8 cellular contexts compared by ENCODE assay signal in the genomic region with DNA sequence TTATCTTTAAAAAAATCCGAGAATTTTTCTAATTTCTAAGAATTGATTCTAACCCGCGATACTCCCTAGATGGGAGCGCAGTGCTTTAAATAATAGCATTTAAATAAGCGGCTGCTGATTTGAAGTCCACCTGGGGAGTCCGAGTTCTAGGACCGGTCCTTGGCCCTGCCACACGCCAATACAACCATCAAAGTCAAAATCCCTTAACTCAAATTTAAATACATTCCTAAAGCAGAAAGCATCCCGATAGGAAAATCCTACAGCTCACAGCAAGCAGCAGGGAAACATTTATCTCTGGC. TPM values are rescaled to one million over a fixed set of nuclear protein-coding genes. Genes with fewer than 3 reads are reported as not detected.
DNase-seq lines count a peak whose midpoint lies in the region; ATAC-seq and TF ChIP-seq lines count a peak whose summit lies in the region.

No MANE protein-coding gene starts in this region.

- WGBS in lower leg skin, 2 donors, result 10% methylated on average over 9 of the region's 9 CpGs

- H3K4me3 ChIP-seq in GM12875 (ENCODE audit: low read depth, low read length), result peak overlapping the region; percentile 34
- peak overlapping the region; percentile 68 to 96 for H3K4me3 ChIP-seq in Panc1 (ENCODE audit: low read depth in 2 of 2, low read length in 2 of 2)
- H3K4me3 ChIP-seq in fibroblast of lung (replicated peaks in 1 of 4; ENCODE audit: control extremely low read depth in 1 of 4, insufficient read depth in 1 of 4, low read depth in 3 of 4, low read length in 4 of 4), result peak overlapping the region; percentile 8 to 94 (median 50)
- H3K4me3 ChIP-seq in retinal pigment epithelial cell (ENCODE audit: low read length), result peak overlapping the region; percentile 60
- H3K4me3 ChIP-seq in lower leg skin (ENCODE audit: low read depth, poor library complexity, severe bottlenecking), result no peak overlapping the region

- no peak for TF ChIP-seq POLR2A in lower leg skin (IDR thresholded peaks at IDR 0.05)

- H3K79me2 ChIP-seq in fibroblast of lung (ENCODE audit: control insufficient read depth, insufficient read depth, low read length), result peaks cover 42% of the 10 kb centered on the region

- H3K27ac ChIP-seq in Panc1 (ENCODE audit: low read length), result peak overlapping the region; percentile 99
- peak overlapping the region; percentile 89 for H3K27ac ChIP-seq in fibroblast of lung (ENCODE audit: insufficient read depth, low read length)

- peaks cover 13% of the 10 kb centered on the region; the same call in 1 of the 2 replicates for H3K36me3 ChIP-seq in Panc1 (ENCODE audit: control insufficient read depth, insufficient read depth, low read length)
- no peaks in the 10 kb centered on the region for H3K36me3 ChIP-seq in fibroblast of lung (ENCODE audit: control insufficient read depth, insufficient read depth, low read length)

- peak overlapping the region; percentile 92 for H3K4me2 ChIP-seq in fibroblast of lung (ENCODE audit: extremely low read depth, insufficient read depth, low read length)

- peak overlapping the region; percentile 58 for H3K9ac ChIP-seq in fibroblast of lung (ENCODE audit: insufficient read depth, low read length)

- POLR2A ChIA-PET in Panc1 (lab: Charles Lee), result interaction anchor here (0.6 to 1.2 kb wide), 13 partner anchors 12 to 91 kb away, joined by 3 to 13 read pairs (median 6); no protein-coding TSS in a partner anchor

- CTCF ChIA-PET in Panc1 (lab: Charles Lee), result interaction anchor here (0.6 to 1.4 kb wide), 9 partner anchors 14 to 1127 kb away, joined by 3 to 20 read pairs (median 3); no protein-coding TSS in a partner anchor

- no peak overlapping the region for H2AFZ ChIP-seq in fibroblast of lung (ENCODE audit: low read length)

- TF ChIP-seq CTCF in GM12875 (IDR thresholded peaks at IDR 0.05; ENCODE audit: borderline replicate concordance, insufficient read depth, low read depth, low read length), result no peak
- TF ChIP-seq CTCF in Panc1 (IDR thresholded peaks at IDR 0.05), result no peak
- no peak for TF ChIP-seq CTCF in fibroblast of lung (conservative IDR thresholded peaks at IDR 0.05 in 1 of 2, IDR thresholded peaks at IDR 0.05 in 1 of 2; ENCODE audit: low read depth in 1 of 2, low read length in 2 of 2)
- TF ChIP-seq CTCF in retinal pigment epithelial cell (conservative IDR thresholded peaks at IDR 0.05; ENCODE audit: low read depth, low read length), result no peak
- TF ChIP-seq CTCF in lower leg skin (IDR thresholded peaks at IDR 0.05), result no peak

- peaks cover 41% of the 10 kb centered on the region for H3K4me1 ChIP-seq in Panc1 (ENCODE audit: control insufficient read depth, insufficient read depth, low read length)
- peaks cover 13% of the 10 kb centered on the region for H3K4me1 ChIP-seq in fibroblast of lung (ENCODE audit: control insufficient read depth, extremely low read depth, insufficient read depth, low read length)

- H3K9me3 ChIP-seq in Panc1 (ENCODE audit: control insufficient read depth, insufficient read depth, low read depth, low read length), result no peaks in the 10 kb centered on the region
- no peaks in the 10 kb centered on the region for H3K9me3 ChIP-seq in fibroblast of lung (ENCODE audit: control insufficient read depth, insufficient read depth, low read depth, low read length)

- DNase-seq in Panc1 (ENCODE audit: low read depth, low spot score) (no peak), fibroblast of lung (ENCODE audit: low read depth in 2 of 2) (no peak), retinal pigment epithelial cell (ENCODE audit: low read depth) (no peak), C1 segment of cervical spinal cord (lab: John Stamatoyannopoulos, UW) (no peak), lower leg skin (ENCODE audit: low spot score in 2 of 2) (no peak)

- TSS peak; percentile 99 for BruUV-seq in Panc1 (replicated peaks; lab: Mats Ljungman, UMichigan)

- intact Hi-C loops in Panc1 (cut with micrococcal nuclease; ENCODE audit: unreplicated experiment), result loop anchor here (1.0 kb wide), 1 partner anchor 77 kb away; no protein-coding TSS in a partner anchor
- intact Hi-C loops in lower leg skin (cut with DNase I; ENCODE audit: low total_unique reads), result no loop called here

- in situ Hi-C loops in Panc1 (cut with HindIII; ENCODE audit: low pct_unique_long_range_greater_than_20kb, low sequenced_read_pairs), result no loop called here

- H4K20me1 ChIP-seq in fibroblast of lung (ENCODE audit: control insufficient read depth, extremely low read depth, insufficient read depth, low read length), result no peaks in the 10 kb centered on the region

- H3K27me3 ChIP-seq in Panc1 (ENCODE audit: control insufficient read depth, insufficient read depth, low read length) (no peaks in the 10 kb centered on the region), fibroblast of lung (ENCODE audit: control insufficient read depth, insufficient read depth, low read length) (no peaks in the 10 kb centered on the region)

- ATAC-seq in Panc1 (peak; percentile 28), GM21737 (IDR thresholded peaks at IDR 0.05; ENCODE audit: unreplicated experiment) (no peak), HG03432 (IDR thresholded peaks at IDR 0.05; ENCODE audit: unreplicated experiment) (no peak)

RNA-seq across cellular contexts. Expression of gene ECT2, which starts 0.5 kb away (rescaled TPM):
- total RNA-seq in Panc1 (2021; ENCODE audit: unreplicated experiment), result 102 TPM
- 23.7 TPM for polyA plus RNA-seq in Panc1 (2012; ENCODE audit: insufficient read length)
- 14.6 and 34.5 TPM in 2 replicates for total RNA-seq in fibroblast of lung
- 20.5 and 51.6 TPM in 2 replicates for polyA plus RNA-seq in fibroblast of lung
- 13.0 and 31.7 TPM in 2 replicates for polyA plus RNA-seq in fibroblast of lung (2012)
- polyA minus RNA-seq in fibroblast of lung (ENCODE audit: low replicate concordance), result 2.5 and 12.9 TPM in 2 replicates
- 10 to 100 TPM in 2 of 4 donors, 1 to 10 TPM in 2; 8.3 to 11.7 (median 10.8) TPM for total RNA-seq in lower leg skin

RNA-seq across cellular contexts. Expression of gene NCEH1, which starts 39.2 kb away (rescaled TPM):
- total RNA-seq in Panc1 (2021; ENCODE audit: unreplicated experiment) (73.0 TPM), fibroblast of lung (3.1 and 9.9 TPM in 2 replicates), lower leg skin (1 to 10 TPM; 2.1 to 7.8 (median 6.3) TPM)
- 31.7 TPM for polyA plus RNA-seq in Panc1 (2012; ENCODE audit: insufficient read length)
- polyA plus RNA-seq in fibroblast of lung, result 11.4 and 42.4 TPM in 2 replicates
- 6.7 and 22.7 TPM in 2 replicates for polyA plus RNA-seq in fibroblast of lung (2012)
- 5.5 and 21.2 TPM in 2 replicates for polyA minus RNA-seq in fibroblast of lung (ENCODE audit: low replicate concordance)
